Comparison of ENCODE assay signal across 18 cellular contexts in the genomic region with DNA sequence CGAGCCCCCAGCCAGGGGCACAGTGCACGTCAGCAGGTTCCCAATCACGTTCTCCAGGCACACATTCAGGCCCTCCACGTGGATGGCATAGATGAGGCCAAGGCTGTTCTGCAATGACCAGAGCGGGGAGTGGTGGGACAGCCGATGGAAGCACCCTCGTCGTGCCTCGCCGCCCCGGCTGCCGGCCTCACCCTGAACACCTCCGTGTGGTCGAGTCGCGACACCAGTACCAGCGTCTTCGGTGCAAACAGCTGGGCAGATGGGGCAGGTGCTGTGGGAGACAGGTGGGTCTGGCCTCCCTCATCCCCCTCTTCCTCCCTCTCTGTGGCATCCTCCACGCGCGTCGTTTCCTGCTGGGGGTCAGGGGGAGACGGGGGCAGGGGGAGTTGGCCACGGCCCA. TPM values are rescaled to one million over a fixed set of nuclear protein-coding genes. Genes with fewer than 3 reads are reported as not detected.
"Had no signal": no experiment of that assay in that cellular context is flagged by ENCODE, and none has a peak within 500 bp of the region (broad histone marks: within the 10 kb centered on the region; RNA-seq: fewer than 3 reads in every experiment).

No MANE protein-coding gene starts in this region.

- H3K4me3 ChIP-seq: esophagus squamous epithelium, hepatocyte, lung, tibial nerve, vagina had no signal

- H3K27me3 ChIP-seq: esophagus squamous epithelium, hepatocyte, tibial nerve, vagina had no signal

- H3K9me3 ChIP-seq: esophagus squamous epithelium, tibial nerve, vagina had no signal

- H3K4me2 ChIP-seq: hepatocyte had no signal

- DNase-seq: activated CD4-positive, CD25-positive, alpha-beta regulatory T cell treated with anti-CD3 and anti-CD28 coated beads, Interleukin-2, amount 50 U/mL, for 72 hours; activated CD8-positive, alpha-beta memory T cell treated with anti-CD3 and anti-CD28 coated beads for 24 hours; amniotic stem cell; effector CD8-positive, alpha-beta T cell; esophagus squamous epithelium; islet precursor cell; retina; stimulated activated CD4-positive, alpha-beta T cell treated with anti-CD3 and anti-CD28 coated beads, Interleukin-2, amount 100 ng/mL, for 48 hours; stimulated activated naive CD4-positive, alpha-beta T cell; T-helper 1 cell had no signal

- H3K27ac ChIP-seq: esophagus squamous epithelium, hepatocyte, tibial nerve, vagina had no signal

- H2AFZ ChIP-seq: hepatocyte had no signal

RNA-seq across cellular contexts. Expression of a gene that starts 14.0 kb away (rescaled TPM):
- total RNA-seq: subcutaneous adipose tissue, tibial nerve, vagina had no signal

RNA-seq across cellular contexts. Expression of a gene that starts 19.3 kb away (rescaled TPM):
- total RNA-seq: endothelial cell of umbilical vein, esophagus squamous epithelium, fibroblast of villous mesenchyme, glomerular endothelial cell, hepatocyte, lung, subcutaneous adipose tissue, tibial nerve, vagina had no signal
- polyA plus RNA-seq: endothelial cell of umbilical vein, hepatocyte had no signal
